In genomic region chr9:136361757-136362449, GRCh38 we compare ENCODE assay signal across 13 cellular contexts. TPM values are rescaled to one million over a fixed set of nuclear protein-coding genes. Genes with fewer than 3 reads are reported as not detected.
DNase-seq lines count a peak whose midpoint lies in the region; ATAC-seq and TF ChIP-seq lines count a peak whose summit lies in the region.
"Had no signal": no experiment of that assay in that cellular context is flagged by ENCODE, and none has a peak within 500 bp of the region (broad histone marks: within the 10 kb centered on the region; RNA-seq: fewer than 3 reads in every experiment).

No MANE protein-coding gene starts in this region.

- ATAC-seq in CD4-positive, CD25-positive, alpha-beta regulatory T cell (ENCODE audit: low read depth in 2 of 2): no peak
- ATAC-seq in T-helper 17 cell (no peak), heart right ventricle (peak in 6 of 8 donors; percentile 11 to 46 (median 36)), sciatic nerve (peak; percentile 6), GM19395 (IDR thresholded peaks at IDR 0.05; ENCODE audit: unreplicated experiment) (no peak)

- no peaks in the 10 kb centered on the region for H3K9me3 Mint-ChIP-seq in CD4-positive, CD25-positive, alpha-beta regulatory T cell

- no peaks in the 10 kb centered on the region for H3K27me3 ChIP-seq in CD4-positive, CD25-positive, alpha-beta regulatory T cell (ENCODE audit: control insufficient read depth, insufficient read depth, low read length)
- H3K27me3 ChIP-seq in heart right ventricle (no peaks in the 10 kb centered on the region), smooth muscle cell (ENCODE audit: low read depth) (no peaks in the 10 kb centered on the region)

- H3K36me3 Mint-ChIP-seq in CD4-positive, CD25-positive, alpha-beta regulatory T cell: no peaks in the 10 kb centered on the region
- H3K36me3 Mint-ChIP-seq in T-helper 17 cell (ENCODE audit: low read depth): no peaks in the 10 kb centered on the region
- H3K36me3 Mint-ChIP-seq: activated naive CD8-positive, alpha-beta T cell had no signal

- H3K27ac ChIP-seq in CD4-positive, CD25-positive, alpha-beta regulatory T cell (ENCODE audit: insufficient read depth, low read length, poor library complexity, severe bottlenecking): no peak overlapping the region
- H3K27ac ChIP-seq in heart right ventricle: peak overlapping the region; percentile 46 to 100 (median 92)
- H3K27ac ChIP-seq in smooth muscle cell (ENCODE audit: low read depth): no peak overlapping the region

- no peak overlapping the region for H3K9ac ChIP-seq in smooth muscle cell (ENCODE audit: low read depth)

- H3K4me2 ChIP-seq in smooth muscle cell: no peak overlapping the region

- peak overlapping the region; percentile 21 to 63 (median 54) for H3K4me3 Mint-ChIP-seq in CD4-positive, CD25-positive, alpha-beta regulatory T cell
- H3K4me3 Mint-ChIP-seq in T-helper 17 cell: peak overlapping the region; percentile 53

- no peaks in the 10 kb centered on the region for H3K79me2 ChIP-seq in smooth muscle cell (ENCODE audit: low read depth)

- no peak overlapping the region for H2AFZ ChIP-seq in smooth muscle cell (ENCODE audit: low read depth)

- TF ChIP-seq CTCF in heart right ventricle (IDR thresholded peaks at IDR 0.05) (peak in 3 of 9 donors; percentile 17 to 26 (median 26)), smooth muscle cell (IDR thresholded peaks at IDR 0.05; ENCODE audit: borderline replicate concordance, insufficient read depth, poor library complexity, severe bottlenecking) (no peak)

- H3K4me3 ChIP-seq in CD4-positive, CD25-positive, alpha-beta regulatory T cell (ENCODE audit: low read depth, low read length): no peak overlapping the region
- H3K4me3 ChIP-seq in heart right ventricle: no peak overlapping the region
- no peak overlapping the region for H3K4me3 ChIP-seq in smooth muscle cell

- no peaks in the 10 kb centered on the region for H3K9me3 ChIP-seq in CD4-positive, CD25-positive, alpha-beta regulatory T cell (ENCODE audit: control insufficient read depth in 2 of 2, low read length in 2 of 2)
- no peaks in the 10 kb centered on the region for H3K9me3 ChIP-seq in T-helper 17 cell (ENCODE audit: control insufficient read depth, low read length, poor library complexity, severe bottlenecking)
- no peaks in the 10 kb centered on the region for H3K9me3 ChIP-seq in heart right ventricle
- H3K9me3 ChIP-seq in smooth muscle cell (replicated peaks; ENCODE audit: low read depth): no peaks in the 10 kb centered on the region

- no peak for DNase-seq in CD4-positive, CD25-positive, alpha-beta regulatory T cell
- no peak for DNase-seq in T-helper 17 cell
- DNase-seq in heart right ventricle: no peak
- DNase-seq in sciatic nerve (ENCODE audit: low spot score): no peak
- no peak for DNase-seq in activated CD4-positive, alpha-beta T cell treated with anti-CD3 and anti-CD28 coated beads, Interleukin-2, amount 50 U/mL, for 48 hours
- DNase-seq in smooth muscle cell (lab: John Stamatoyannopoulos, UW; ENCODE audit: unreplicated experiment): no peak
- DNase-seq in activated effector memory CD4-positive, alpha-beta T cell treated with Interleukin-2 at 50 U/mL for 16 hours: no peak
- DNase-seq: CD4-positive, alpha-beta memory T cell; midbrain; NK-92 treated with Interleukin-12 subunit alpha and Interleukin-12 subunit beta, amount 100 ng/mL, for 24 hours had no signal

- WGBS in heart right ventricle, 2 donors: 69 to 75% methylated on average over 26 of the region's 26 CpGs
- WGBS in smooth muscle cell (ENCODE audit: low lambda C conversion rate): 84% methylated on average over 26 of the region's 26 CpGs

- peaks cover 5% of the 10 kb centered on the region for H3K27me3 Mint-ChIP-seq in CD4-positive, CD25-positive, alpha-beta regulatory T cell
- no peaks in the 10 kb centered on the region for H3K27me3 Mint-ChIP-seq in T-helper 17 cell
- H3K27me3 Mint-ChIP-seq: activated naive CD8-positive, alpha-beta T cell; CD4-positive, alpha-beta memory T cell; progenitor cell of endocrine pancreas had no signal

- H3K27ac Mint-ChIP-seq in CD4-positive, CD25-positive, alpha-beta regulatory T cell: no peak overlapping the region
- H3K27ac Mint-ChIP-seq in T-helper 17 cell: no peak overlapping the region
- H3K27ac Mint-ChIP-seq: activated naive CD8-positive, alpha-beta T cell had no signal

- no peaks in the 10 kb centered on the region for H3K36me3 ChIP-seq in CD4-positive, CD25-positive, alpha-beta regulatory T cell (ENCODE audit: control insufficient read depth, insufficient read depth, low read length)
- H3K36me3 ChIP-seq in heart right ventricle: peaks cover 0 to 30% (median 0%) of the 10 kb centered on the region in 9 donors
- H3K36me3 ChIP-seq in smooth muscle cell (ENCODE audit: low read depth): no peaks in the 10 kb centered on the region

- H3F3A ChIP-seq in smooth muscle cell (ENCODE audit: low read depth): no peaks in the 10 kb centered on the region

- H4K20me1 ChIP-seq in smooth muscle cell (ENCODE audit: low read depth): peaks cover 7% of the 10 kb centered on the region

- intact Hi-C loops in heart right ventricle (cut with DNase I): loop anchor here in 2 of 10 donors (2.0 to 5.0 kb wide), 2 partner anchors 19 to 35 kb away; partner anchors contain the start of gene GPSM1 (in 1 of the 2)
- intact Hi-C loops in sciatic nerve (cut with DNase I): no loop called here

- H3K4me1 Mint-ChIP-seq in CD4-positive, CD25-positive, alpha-beta regulatory T cell: peaks cover 0 to 4% (median 0%) of the 10 kb centered on the region in 4 donors
- H3K4me1 Mint-ChIP-seq in T-helper 17 cell: peaks cover 7% of the 10 kb centered on the region

- no peaks in the 10 kb centered on the region for H3K4me1 ChIP-seq in CD4-positive, CD25-positive, alpha-beta regulatory T cell (ENCODE audit: control insufficient read depth, insufficient read depth, low read length, poor library complexity, severe bottlenecking)
- H3K4me1 ChIP-seq in heart right ventricle (peaks cover 13 to 53% (median 31%) of the 10 kb centered on the region in 9 donors), smooth muscle cell (ENCODE audit: low read depth) (no peaks in the 10 kb centered on the region)

RNA-seq across cellular contexts. Expression of gene DNLZ, which starts 1.6 kb away (rescaled TPM):
- total RNA-seq in CD4-positive, CD25-positive, alpha-beta regulatory T cell: 25.5 TPM
- 10 to 100 TPM; 51.1 to 67.9 (median 61.5) TPM for polyA plus RNA-seq in CD4-positive, CD25-positive, alpha-beta regulatory T cell
- total RNA-seq in T-helper 17 cell: 10 to 100 TPM; 19.3 to 28.6 TPM
- total RNA-seq in heart right ventricle: 10 to 100 TPM; 23.3 to 39.5 (median 30.7) TPM
- 10 to 100 TPM; 37.0 to 49.2 TPM for polyA plus RNA-seq in heart right ventricle
- 24.6 TPM for total RNA-seq in sciatic nerve
- 9.5 and 19.0 TPM in 2 replicates for total RNA-seq in smooth muscle cell
- 31.5 and 41.5 TPM in 2 replicates for polyA plus RNA-seq in smooth muscle cell

RNA-seq across cellular contexts. Expression of gene CARD9, which starts 11.6 kb away (rescaled TPM):
- 0.35 TPM for total RNA-seq in CD4-positive, CD25-positive, alpha-beta regulatory T cell
- under 1 TPM; 0.23 to 0.82 (median 0.33) TPM for polyA plus RNA-seq in CD4-positive, CD25-positive, alpha-beta regulatory T cell
- 1 to 10 TPM in 1 of 2 donors, under 1 TPM in 1; 0.86 to 1.9 TPM for total RNA-seq in T-helper 17 cell
- 1 to 10 TPM in 5 of 10 donors, under 1 TPM in 4, not detected in 1; 0.21 to 2.0 (median 1.1) TPM for total RNA-seq in heart right ventricle
- polyA plus RNA-seq in heart right ventricle: 1 to 10 TPM; 1.3 to 1.6 TPM
- 4.0 TPM for total RNA-seq in sciatic nerve
- total RNA-seq in smooth muscle cell: 0.94 and 1.2 TPM in 2 replicates
- 1.9 and 3.0 TPM in 2 replicates for polyA plus RNA-seq in smooth muscle cell

RNA-seq across cellular contexts. Expression of gene GPSM1, which starts 34.6 kb away (rescaled TPM):
- total RNA-seq in CD4-positive, CD25-positive, alpha-beta regulatory T cell: 12.3 TPM
- polyA plus RNA-seq in CD4-positive, CD25-positive, alpha-beta regulatory T cell: 1 to 10 TPM in 3 of 4 donors, under 1 TPM in 1; 0.59 to 1.9 (median 1.2) TPM
- total RNA-seq in T-helper 17 cell (10 to 100 TPM in 1 of 2 donors, 1 to 10 TPM in 1; 7.4 to 10.8 TPM), heart right ventricle (10 to 100 TPM; 19.4 to 50.2 (median 24.8) TPM), sciatic nerve (43.7 TPM), smooth muscle cell (17.1 and 21.1 TPM in 2 replicates)
- polyA plus RNA-seq in heart right ventricle (10 to 100 TPM; 26.2 to 87.8 TPM), smooth muscle cell (42.8 and 45.9 TPM in 2 replicates)

RNA-seq across cellular contexts. Expression of gene SNAPC4, which starts 38.1 kb away (rescaled TPM):
- total RNA-seq in CD4-positive, CD25-positive, alpha-beta regulatory T cell: 13.3 TPM
- 1 to 10 TPM in 2 of 4 donors, under 1 TPM in 2; 0.40 to 1.2 (median 0.96) TPM for polyA plus RNA-seq in CD4-positive, CD25-positive, alpha-beta regulatory T cell
- total RNA-seq in T-helper 17 cell (10 to 100 TPM; 10.6 to 11.0 TPM), heart right ventricle (1 to 10 TPM; 3.4 to 6.1 (median 4.7) TPM), sciatic nerve (9.9 TPM), smooth muscle cell (1.6 and 4.2 TPM in 2 replicates)
- polyA plus RNA-seq in heart right ventricle (1 to 10 TPM; 3.0 to 8.3 TPM), smooth muscle cell (8.1 and 9.0 TPM in 2 replicates)

RNA-seq across cellular contexts. Expression of gene ENTR1, which starts 48.5 kb away (rescaled TPM):
- total RNA-seq in CD4-positive, CD25-positive, alpha-beta regulatory T cell: 63.2 TPM
- polyA plus RNA-seq in CD4-positive, CD25-positive, alpha-beta regulatory T cell: 1 to 10 TPM; 7.8 to 9.9 (median 9.2) TPM
- total RNA-seq in T-helper 17 cell (10 to 100 TPM; 46.5 to 51.8 TPM), heart right ventricle (10 to 100 TPM; 11.5 to 26.9 (median 14.9) TPM), sciatic nerve (39.7 TPM), smooth muscle cell (28.9 and 47.6 TPM in 2 replicates)
- polyA plus RNA-seq in heart right ventricle (10 to 100 TPM; 21.4 to 23.7 TPM), smooth muscle cell (25.4 and 29.7 TPM in 2 replicates)

Comparison
In these comparisons a context has a peak if more than half of its experiments do, and no peak if none do; other contexts are left out.
1. ATAC-seq: peak in heart right ventricle (6 of 8) and sciatic nerve (single experiment); none in CD4-positive, CD25-positive, alpha-beta regulatory T cell (0 of 2), T-helper 17 cell (single experiment) and GM19395 (single experiment).
2. H3K27ac ChIP-seq: peak in heart right ventricle (10 of 10); none in CD4-positive, CD25-positive, alpha-beta regulatory T cell (single experiment) and smooth muscle cell (single experiment).